In genomic region chr2:182715121-182715895, GRCh38 we compare ENCODE assay signal across 8 cellular contexts. TPM values are rescaled to one million over a fixed set of nuclear protein-coding genes. Genes with fewer than 3 reads are reported as not detected.
DNase-seq lines count a peak whose midpoint lies in the region.

No MANE protein-coding gene starts in this region.

- H3K36me3 ChIP-seq in adipocyte (ENCODE audit: control insufficient read depth, insufficient read depth, low read length, severe bottlenecking) (peaks cover 4% of the 10 kb centered on the region), iPS-15b (ENCODE audit: control insufficient read depth, insufficient read depth, low read length) (no peaks in the 10 kb centered on the region)

- peak; percentile 58 for DNase-seq in DMS79 treated with DMSO at 0.1 percent for 48 hours (lab: John Stamatoyannopoulos, UW)
- no peak for DNase-seq in DMS79 (lab: John Stamatoyannopoulos, UW)
- peak; percentile 8 for DNase-seq in LHCN-M2 (ENCODE audit: low read depth)
- peak; percentile 48 for DNase-seq in adipocyte (ENCODE audit: low read depth)
- DNase-seq in substantia nigra (lab: John Stamatoyannopoulos, UW) = no peak
- no peak for DNase-seq in islet precursor cell
- no peak for DNase-seq in DMS 273 treated with DMSO at 0.1 percent for 48 hours (lab: John Stamatoyannopoulos, UW)

- H3K4me1 ChIP-seq in adipocyte (ENCODE audit: control insufficient read depth, insufficient read depth, low read length) = peaks cover 22% of the 10 kb centered on the region
- peaks cover 5% of the 10 kb centered on the region for H3K4me1 ChIP-seq in iPS-15b (ENCODE audit: control insufficient read depth, insufficient read depth, low read length)

- H3K4me3 ChIP-seq in adipocyte (ENCODE audit: low read length) = peak overlapping the region; percentile 100
- H3K4me3 ChIP-seq in iPS-15b (ENCODE audit: low read depth, low read length) = peak overlapping the region; percentile 97

- no peaks in the 10 kb centered on the region for H3K27me3 ChIP-seq in adipocyte (replicated peaks; ENCODE audit: control insufficient read depth, insufficient read depth, low read length)
- H3K27me3 ChIP-seq in iPS-15b (ENCODE audit: control insufficient read depth, insufficient read depth, low read length) = no peaks in the 10 kb centered on the region

- H3K9ac ChIP-seq in adipocyte (ENCODE audit: low read length) = peak overlapping the region; percentile 97
- H3K9ac ChIP-seq in iPS-15b (ENCODE audit: low read depth, low read length) = peak overlapping the region; percentile 77

- H3K9me3 ChIP-seq in adipocyte (ENCODE audit: control insufficient read depth, low read length) (no peaks in the 10 kb centered on the region), iPS-15b (ENCODE audit: control insufficient read depth, insufficient read depth, low read length) (no peaks in the 10 kb centered on the region)

- peak overlapping the region; percentile 86 for H3K27ac ChIP-seq in substantia nigra (ENCODE audit: low read depth, low read length, poor library complexity, severe bottlenecking)

RNA-seq across cellular contexts. Expression of gene DNAJC10, which starts 0.7 kb away (rescaled TPM):
- 82.2 and 90.4 TPM in 2 replicates for total RNA-seq in LHCN-M2 (2014; rRNA removed)
- 22.5 TPM for polyA plus RNA-seq in LHCN-M2 (2012)

Comparison
In these comparisons a context has a peak if more than half of its experiments do, and no peak if none do; other contexts are left out.
1. DNase-seq: peak in DMS79 treated with DMSO at 0.1 percent for 48 hours (single experiment), LHCN-M2 (single experiment) and adipocyte (single experiment); none in DMS79 (single experiment), substantia nigra (0 of 49), islet precursor cell (single experiment) and DMS 273 treated with DMSO at 0.1 percent for 48 hours (single experiment).